15 cellular contexts compared by ENCODE assay signal in the genomic region with DNA sequence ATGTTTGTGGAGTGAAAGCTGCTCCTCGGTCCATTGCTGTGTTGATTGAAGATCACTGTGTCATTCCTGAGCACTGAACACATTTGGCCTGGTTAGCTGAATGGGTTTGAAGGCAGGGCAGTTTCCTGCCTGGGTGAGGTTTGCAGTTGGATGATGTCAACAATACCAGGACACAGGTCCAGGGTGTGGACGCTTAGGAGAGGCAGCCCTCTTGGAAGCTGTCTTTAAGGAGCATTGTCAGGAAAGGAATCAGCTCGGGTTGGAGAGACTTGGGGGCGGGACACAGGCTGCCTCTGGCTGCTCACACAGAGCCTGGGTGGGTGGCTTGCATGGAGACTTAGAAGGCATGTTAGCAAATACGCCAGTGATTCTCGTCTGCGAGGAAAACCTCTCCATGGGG.
DNase-seq lines count a peak whose midpoint lies in the region; ATAC-seq, FAIRE-seq and TF ChIP-seq lines count a peak whose summit lies in the region.
"Had no signal": no experiment of that assay in that cellular context is flagged by ENCODE, and none has a peak within 500 bp of the region (broad histone marks: within the 10 kb centered on the region; RNA-seq: fewer than 3 reads in every experiment).

No MANE protein-coding gene starts in this region.

- intact Hi-C loops in heart right ventricle (cut with DNase I) = loop anchor here in 2 of 10 donors (5.0 kb wide), 2 partner anchors 39 to 44 kb away; no protein-coding TSS in a partner anchor
- intact Hi-C loops in spleen (cut with DNase I; ENCODE audit: low total_unique reads) = no loop called here

- ATAC-seq in heart right ventricle = peak in 7 of 8 donors; percentile 21 to 81 (median 48)
- ATAC-seq in HG02981 (IDR thresholded peaks at IDR 0.05; ENCODE audit: unreplicated experiment) = no peak
- ATAC-seq: activated T-cell treated with anti-CD3 and anti-CD28 coated beads, Interleukin-2, amount 50 U/mL, for 4 hours; psoas muscle had no signal

- DNase-seq in H7 (peak; percentile 7), bronchial epithelial cell (ENCODE audit: low read depth) (peak; percentile 15), heart right ventricle (no peak), spleen (peak; percentile 25), NCI-H2171 treated with DMSO at 0.1 percent for 48 hours (lab: John Stamatoyannopoulos, UW) (no peak), inferior parietal cortex (ENCODE audit: extremely low spot score) (no peak)
- DNase-seq: activated T-cell treated with anti-CD3 and anti-CD28 coated beads, Interleukin-2, amount 50 U/mL, for 4 hours; CD4-positive, CD25-positive, alpha-beta regulatory T cell; foreskin melanocyte; OCI-M1; stimulated activated CD8-positive, alpha-beta memory T cell treated with anti-CD3 and anti-CD28 coated beads, Interleukin-4, amount 100 ng/mL, for 48 hours had no signal

- 73 to 76% methylated on average over 7 of the region's 7 CpGs for WGBS in heart right ventricle, 2 donors
- 79 to 91% (median 87%) methylated on average over 7 of the region's 7 CpGs for WGBS in spleen, 5 donors

- H3K36me3 ChIP-seq in H7 (replicated peaks; ENCODE audit: control insufficient read depth, insufficient read depth, low read length) (no peaks in the 10 kb centered on the region), bronchial epithelial cell (ENCODE audit: control insufficient read depth, insufficient read depth, low read length) (no peaks in the 10 kb centered on the region), heart right ventricle (peaks cover 0 to 27% (median 0%) of the 10 kb centered on the region in 9 donors), spleen (peaks cover 0 to 13% (median 0%) of the 10 kb centered on the region in 6 donors)

- FAIRE-seq in bronchial epithelial cell (lab: Jason Lieb, UNC) = peak; percentile 93
- FAIRE-seq: HTR-8/SVneo, islet of Langerhans had no signal

- TF ChIP-seq CTCF in bronchial epithelial cell (IDR thresholded peaks at IDR 0.05; ENCODE audit: insufficient read depth, low read length, severe bottlenecking) (no peak), heart right ventricle (IDR thresholded peaks at IDR 0.05) (no peak), spleen (IDR thresholded peaks at IDR 0.05 in 8 of 11, conservative IDR thresholded peaks at IDR 0.05 in 3 of 11) (no peak)

- no peaks in the 10 kb centered on the region for H3K9me3 ChIP-seq in heart right ventricle
- no peaks in the 10 kb centered on the region for H3K9me3 ChIP-seq in spleen
- H3K9me3 ChIP-seq: psoas muscle had no signal

- no peak for TF ChIP-seq POLR2A in spleen (IDR thresholded peaks at IDR 0.05)

- H3K4me3 ChIP-seq in H7 (ENCODE audit: insufficient read depth, low read depth, low read length) = no peak overlapping the region
- H3K4me3 ChIP-seq in bronchial epithelial cell (ENCODE audit: low read depth, low read length) = no peak overlapping the region
- no peak overlapping the region for H3K4me3 ChIP-seq in heart right ventricle
- H3K4me3 ChIP-seq in spleen = no peak overlapping the region
- H3K4me3 ChIP-seq: psoas muscle had no signal

- no peaks in the 10 kb centered on the region for H3K27me3 ChIP-seq in H7 (ENCODE audit: control insufficient read depth, insufficient read depth, low read length)
- peaks cover 1% of the 10 kb centered on the region for H3K27me3 ChIP-seq in bronchial epithelial cell (ENCODE audit: control insufficient read depth, insufficient read depth, low read length)
- no peaks in the 10 kb centered on the region for H3K27me3 ChIP-seq in heart right ventricle
- no peaks in the 10 kb centered on the region for H3K27me3 ChIP-seq in spleen (replicated peaks in 1 of 7)

- H3K27ac ChIP-seq in heart right ventricle (no peak overlapping the region), spleen (no peak overlapping the region)
- H3K27ac ChIP-seq: psoas muscle had no signal

- peaks cover 0 to 28% (median 0%) of the 10 kb centered on the region in 9 donors for H3K4me1 ChIP-seq in heart right ventricle
- H3K4me1 ChIP-seq in spleen = no peaks in the 10 kb centered on the region

Comparison
In these comparisons a context has a peak if more than half of its experiments do, and no peak if none do; other contexts are left out.
1. DNase-seq: peak in H7 (single experiment), bronchial epithelial cell (single experiment) and spleen (single experiment); none in heart right ventricle (0 of 2), NCI-H2171 treated with DMSO at 0.1 percent for 48 hours (single experiment) and inferior parietal cortex (single experiment).